In the genomic region with DNA sequence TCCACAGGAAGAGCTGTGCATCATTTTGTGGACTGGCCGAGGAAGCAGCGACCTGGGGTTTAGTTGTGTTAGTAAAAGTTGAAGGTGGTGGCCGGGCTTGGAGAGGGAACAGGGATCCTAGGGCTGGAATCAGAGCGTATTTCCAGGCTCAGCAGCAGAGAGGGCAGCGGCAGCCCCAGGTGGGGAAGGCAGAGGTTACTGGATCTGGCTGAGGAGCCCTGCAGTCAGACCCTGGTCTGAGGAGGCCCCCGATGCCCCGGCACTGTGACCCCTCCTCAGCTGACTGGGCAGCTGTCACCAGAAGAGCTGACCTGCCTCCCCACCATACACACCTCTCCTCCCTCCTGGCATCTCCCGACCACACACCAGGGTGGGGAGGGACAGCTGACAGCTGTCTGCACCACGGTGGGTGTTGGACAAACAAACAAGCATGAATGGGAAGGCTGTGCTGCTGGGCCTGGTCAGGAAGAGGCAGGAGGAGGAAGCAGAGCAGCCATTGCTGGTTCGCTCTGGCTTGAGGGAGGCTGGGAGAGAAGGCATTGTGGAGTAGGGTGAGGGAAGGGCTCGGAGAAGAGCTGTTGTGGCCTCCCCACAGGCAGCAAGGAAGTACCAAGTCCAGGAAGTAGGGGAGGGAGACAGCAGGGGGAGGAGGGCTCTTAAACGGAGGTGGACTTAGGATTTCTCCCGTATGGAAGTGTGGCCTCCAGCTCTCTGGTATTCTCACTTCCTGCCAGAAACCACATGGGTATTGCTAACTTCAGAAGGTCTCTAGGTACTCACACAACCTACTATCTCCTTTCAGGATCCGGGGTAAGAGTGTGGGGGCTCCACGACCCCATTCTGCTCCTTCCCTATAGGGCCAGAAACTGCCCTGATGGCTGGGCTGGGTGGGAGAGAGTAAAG, we compare ENCODE assay signal across 1 cellular context.
TF ChIP-seq lines count a peak whose summit lies in the region.

No MANE protein-coding gene starts in this region.

TF ChIP-seq in GM23338, 12 proteins besides CTCF, POLR2A, EP300 and RAD21:
- TF ChIP-seq ZNF114 (CRISPR knock-in tag; IDR thresholded peaks at IDR 0.05), result no peak
- no peak for TF ChIP-seq CREB1 (CRISPR knock-in tag; IDR thresholded peaks at IDR 0.05; ENCODE audit: low read depth)
- TF ChIP-seq ZNF331 (CRISPR knock-in tag; IDR thresholded peaks at IDR 0.05; ENCODE audit: low read depth), result no peak
- no peak for TF ChIP-seq STAT1 (IDR thresholded peaks at IDR 0.05; ENCODE audit: unreplicated experiment)
- TF ChIP-seq EZH2 (IDR thresholded peaks at IDR 0.05; ENCODE audit: low read depth, unreplicated experiment), result no peak
- no peak for TF ChIP-seq REST (IDR thresholded peaks at IDR 0.05; ENCODE audit: unreplicated experiment)
- no peak for TF ChIP-seq ETS1 (IDR thresholded peaks at IDR 0.05)
- TF ChIP-seq JUNB (IDR thresholded peaks at IDR 0.05; ENCODE audit: unreplicated experiment), result no peak
- TF ChIP-seq NANOG (IDR thresholded peaks at IDR 0.05; ENCODE audit: borderline replicate concordance), result no peak
- TF ChIP-seq EZH2phosphoT487 (IDR thresholded peaks at IDR 0.05; ENCODE audit: unreplicated experiment), result no peak
- TF ChIP-seq POLR2AphosphoS5 (IDR thresholded peaks at IDR 0.05; ENCODE audit: low read depth), result no peak
- no peak for TF ChIP-seq ZNF462 (CRISPR knock-in tag; IDR thresholded peaks at IDR 0.05)
